26 cellular contexts compared by ENCODE assay signal in genomic region chr17:2481760-2482159, GRCh38. TPM values are rescaled to one million over a fixed set of nuclear protein-coding genes. Genes with fewer than 3 reads are reported as not detected.
DNase-seq lines count a peak whose midpoint lies in the region; ATAC-seq and TF ChIP-seq lines count a peak whose summit lies in the region.
"Had no signal": no experiment of that assay in that cellular context is flagged by ENCODE, and none has a peak within 500 bp of the region (broad histone marks: within the 10 kb centered on the region; RNA-seq: fewer than 3 reads in every experiment).

No MANE protein-coding gene starts in this region.

- peaks cover 62% of the 10 kb centered on the region for H4K20me1 ChIP-seq in BLaER1

- H3K27ac Mint-ChIP-seq in CD4-positive, alpha-beta memory T cell = peak overlapping the region; percentile 70 to 98 (median 94)
- peak overlapping the region; percentile 92 for H3K27ac Mint-ChIP-seq in activated T-helper 17 cell treated with anti-CD3 and anti-CD28 coated beads, Interleukin-2, amount 50 U/mL, for 72 hours
- H3K27ac Mint-ChIP-seq in memory B cell = peak overlapping the region; percentile 56
- H3K27ac Mint-ChIP-seq in Caco-2 (ENCODE audit: unreplicated experiment) = no peak overlapping the region

- no peak overlapping the region for H3K9ac ChIP-seq in BLaER1

- H3K36me3 Mint-ChIP-seq in CD4-positive, alpha-beta memory T cell = peaks cover 12 to 22% of the 10 kb centered on the region in 2 donors
- H3K36me3 Mint-ChIP-seq in activated T-helper 17 cell treated with anti-CD3 and anti-CD28 coated beads, Interleukin-2, amount 50 U/mL, for 72 hours (ENCODE audit: low read depth) = peaks cover 31% of the 10 kb centered on the region
- H3K36me3 Mint-ChIP-seq in memory B cell = peaks cover 10% of the 10 kb centered on the region
- peaks cover 27% of the 10 kb centered on the region for H3K36me3 Mint-ChIP-seq in Caco-2 (ENCODE audit: insufficient read depth, unreplicated experiment)

- CTCF ChIA-PET in CD4-positive, alpha-beta memory T cell (lab: Charles Lee; ENCODE audit: partially characterized antibody) = interaction anchor here (2.1 kb wide), 1 partner anchor 12 kb away, joined by 4 read pairs; no protein-coding TSS in a partner anchor
- CTCF ChIA-PET in Caco-2 (lab: Charles Lee) = no interaction called here

- peaks cover 34% of the 10 kb centered on the region for H3K36me3 ChIP-seq in BLaER1
- H3K36me3 ChIP-seq in CD4-positive, alpha-beta memory T cell (ENCODE audit: insufficient read depth, low read length) = peaks cover 9% of the 10 kb centered on the region
- H3K36me3 ChIP-seq in Caco-2 (ENCODE audit: control insufficient read depth, insufficient read depth, low read length) = peaks cover 1% of the 10 kb centered on the region

- no peaks in the 10 kb centered on the region for H3K9me3 Mint-ChIP-seq in CD4-positive, alpha-beta memory T cell
- H3K9me3 Mint-ChIP-seq in activated T-helper 17 cell treated with anti-CD3 and anti-CD28 coated beads, Interleukin-2, amount 50 U/mL, for 72 hours = no peaks in the 10 kb centered on the region
- H3K9me3 Mint-ChIP-seq in memory B cell (no peaks in the 10 kb centered on the region), Caco-2 (ENCODE audit: unreplicated experiment) (no peaks in the 10 kb centered on the region)
- H3K9me3 Mint-ChIP-seq: activated naive CD4-positive, alpha-beta T cell treated with anti-CD3 and anti-CD28 coated beads, Interleukin-2, amount 10 ng/mL, durations not matched to agents 7 days and 5 days had no signal

- H3K4me1 Mint-ChIP-seq in CD4-positive, alpha-beta memory T cell = peaks cover 30 to 44% (median 39%) of the 10 kb centered on the region in 4 donors
- H3K4me1 Mint-ChIP-seq in activated T-helper 17 cell treated with anti-CD3 and anti-CD28 coated beads, Interleukin-2, amount 50 U/mL, for 72 hours = peaks cover 6% of the 10 kb centered on the region
- H3K4me1 Mint-ChIP-seq in memory B cell (peaks cover 24% of the 10 kb centered on the region), Caco-2 (ENCODE audit: low read depth, unreplicated experiment) (peaks cover 15% of the 10 kb centered on the region)

- H3K9me3 ChIP-seq in BLaER1 (no peaks in the 10 kb centered on the region), Caco-2 (no peaks in the 10 kb centered on the region)
- no peaks in the 10 kb centered on the region for H3K9me3 ChIP-seq in CD4-positive, alpha-beta memory T cell (ENCODE audit: control insufficient read depth in 1 of 2, low read length in 2 of 2)
- H3K9me3 ChIP-seq: BLaER1 treated with 17β-estradiol and CSF1 and Interleukin-3, amounts not matched to agents 10 nM and 100 nM; neutrophil; psoas muscle; sigmoid colon; stomach; thyroid gland had no signal

- POLR2A ChIA-PET in CD4-positive, alpha-beta memory T cell (lab: Charles Lee; ENCODE audit: partially characterized antibody) = interaction anchor here (0.9 to 2.5 kb wide), 5 partner anchors 18 to 113 kb away, joined by 3 to 26 read pairs (median 5); partner anchors contain the start of gene METTL16
- POLR2A ChIA-PET in Caco-2 (lab: Charles Lee) = no interaction called here

- H3K27me3 Mint-ChIP-seq in CD4-positive, alpha-beta memory T cell = no peaks in the 10 kb centered on the region
- H3K27me3 Mint-ChIP-seq in activated T-helper 17 cell treated with anti-CD3 and anti-CD28 coated beads, Interleukin-2, amount 50 U/mL, for 72 hours = no peaks in the 10 kb centered on the region
- H3K27me3 Mint-ChIP-seq in memory B cell (no peaks in the 10 kb centered on the region), Caco-2 (ENCODE audit: insufficient read depth, unreplicated experiment) (no peaks in the 10 kb centered on the region)
- H3K27me3 Mint-ChIP-seq: activated naive CD4-positive, alpha-beta T cell treated with anti-CD3 and anti-CD28 coated beads, Interleukin-2, amount 10 ng/mL, durations not matched to agents 7 days and 5 days had no signal

- H3K4me3 ChIP-seq in BLaER1 (no peak overlapping the region), Caco-2 (ENCODE audit: low read depth, low read length) (no peak overlapping the region)
- H3K4me3 ChIP-seq in CD4-positive, alpha-beta memory T cell (ENCODE audit: low read length in 2 of 2) = no peak overlapping the region
- H3K4me3 ChIP-seq: BLaER1 treated with 17β-estradiol and CSF1 and Interleukin-3, amounts not matched to agents 10 nM and 100 nM; psoas muscle; sigmoid colon; stomach; thyroid gland had no signal

- DNase-seq in CD4-positive, alpha-beta memory T cell = no peak
- DNase-seq in memory B cell (ENCODE audit: low spot score in 2 of 2) (no peak), NCI-H446 (lab: John Stamatoyannopoulos, UW) (no peak), Caco-2 (no peak)
- DNase-seq: activated CD4-positive, alpha-beta T cell treated with anti-CD3 and anti-CD28 coated beads for 4 hours; activated naive CD4-positive, alpha-beta T cell treated with anti-CD3 and anti-CD28 coated beads, Interleukin-2, amount 10 ng/mL, durations not matched to agents 7 days and 5 days; amygdala; Calu3; GOT3; left cardiac atrium; mammary epithelial cell; NCI-H1092; NCI-H1694; NCI-H82; psoas muscle; SIG-M5; sigmoid colon; stimulated activated CD4-positive, alpha-beta T cell treated with anti-CD3 and anti-CD28 coated beads, Interleukin-12 subunit alpha, Interleukin-12 subunit beta, amount 100 ng/mL, for 4 hours; stimulated activated CD4-positive, alpha-beta T cell treated with anti-CD3 and anti-CD28 coated beads, Interleukin-2, amount 100 ng/mL, for 48 hours; stomach; thyroid gland had no signal

- no peak overlapping the region for H3K27ac ChIP-seq in BLaER1
- H3K27ac ChIP-seq in CD4-positive, alpha-beta memory T cell (ENCODE audit: low read depth, low read length) = peak overlapping the region; percentile 20
- H3K27ac ChIP-seq: neutrophil, psoas muscle, sigmoid colon, stomach, thyroid gland had no signal

- no peak for ATAC-seq in activated T-helper 17 cell treated with anti-CD3 and anti-CD28 coated beads, Interleukin-2, amount 50 U/mL, for 72 hours (replicated peaks)
- ATAC-seq in memory B cell (ENCODE audit: low read depth) (no peak), HG02571 (IDR thresholded peaks at IDR 0.05; ENCODE audit: unreplicated experiment) (no peak)
- ATAC-seq: left cardiac atrium, psoas muscle had no signal

- H3K4me1 ChIP-seq in BLaER1 (peaks cover 52% of the 10 kb centered on the region), Caco-2 (peaks cover 8% of the 10 kb centered on the region)
- H3K4me1 ChIP-seq in CD4-positive, alpha-beta memory T cell (ENCODE audit: insufficient read depth, low read length) = peaks cover 26% of the 10 kb centered on the region

- BruUV-seq in Caco-2 (replicated peaks; lab: Mats Ljungman, UMichigan) = no TSS peak

- TF ChIP-seq CTCF in Caco-2 (IDR thresholded peaks at IDR 0.05; ENCODE audit: insufficient read depth in 1 of 2, low read depth in 1 of 2, low read length in 1 of 2, severe bottlenecking in 1 of 2, unreplicated experiment in 1 of 2) = no peak

- peak overlapping the region in 6 of 8 donors; percentile 6 to 86 (median 70) for H3K4me3 Mint-ChIP-seq in CD4-positive, alpha-beta memory T cell
- H3K4me3 Mint-ChIP-seq in activated T-helper 17 cell treated with anti-CD3 and anti-CD28 coated beads, Interleukin-2, amount 50 U/mL, for 72 hours = peak overlapping the region; percentile 76
- H3K4me3 Mint-ChIP-seq in memory B cell (no peak overlapping the region), Caco-2 (ENCODE audit: unreplicated experiment) (no peak overlapping the region)
- H3K4me3 Mint-ChIP-seq: activated naive CD4-positive, alpha-beta T cell treated with anti-CD3 and anti-CD28 coated beads, Interleukin-2, amount 10 ng/mL, durations not matched to agents 7 days and 5 days had no signal

- intact Hi-C loops in CD4-positive, alpha-beta memory T cell (cut with micrococcal nuclease) = no loop called here
- intact Hi-C loops in Caco-2 (cut with micrococcal nuclease; ENCODE audit: unreplicated experiment) = no loop called here

- peak overlapping the region; percentile 69; the same call in 1 of the 2 replicates for H3K4me2 ChIP-seq in BLaER1

- no peaks in the 10 kb centered on the region for H3K27me3 ChIP-seq in BLaER1
- no peaks in the 10 kb centered on the region for H3K27me3 ChIP-seq in CD4-positive, alpha-beta memory T cell (ENCODE audit: insufficient read depth, low read length)
- no peaks in the 10 kb centered on the region for H3K27me3 ChIP-seq in Caco-2 (replicated peaks; ENCODE audit: control insufficient read depth, insufficient read depth, low read length)
- H3K27me3 ChIP-seq: BLaER1 treated with 17β-estradiol and CSF1 and Interleukin-3, amounts not matched to agents 10 nM and 100 nM; neutrophil; sigmoid colon; stomach; thyroid gland had no signal

RNA-seq across cellular contexts. Expression of gene METTL16, which starts 29.9 kb away (rescaled TPM):
- 10 to 100 TPM; 50.1 to 51.8 TPM for total RNA-seq in CD4-positive, alpha-beta memory T cell
- 10 to 100 TPM in 1 of 2 donors, 1 to 10 TPM in 1; 7.5 to 28.9 TPM for polyA plus RNA-seq in CD4-positive, alpha-beta memory T cell
- total RNA-seq in activated T-helper 17 cell treated with anti-CD3 and anti-CD28 coated beads, Interleukin-2, amount 50 U/mL, for 72 hours = 10 to 100 TPM; 35.8 to 49.9 TPM
- 50.4 and 58.4 TPM in 2 replicates for total RNA-seq in Caco-2 (2022)

Comparison
In these comparisons a context has a peak if more than half of its experiments do, and no peak if none do; other contexts are left out.
1. H3K4me3 Mint-ChIP-seq: peak in CD4-positive, alpha-beta memory T cell (6 of 8) and activated T-helper 17 cell treated with anti-CD3 and anti-CD28 coated beads, Interleukin-2, amount 50 U/mL, for 72 hours (single experiment); none in memory B cell (single experiment) and Caco-2 (single experiment).